In the genomic region with DNA sequence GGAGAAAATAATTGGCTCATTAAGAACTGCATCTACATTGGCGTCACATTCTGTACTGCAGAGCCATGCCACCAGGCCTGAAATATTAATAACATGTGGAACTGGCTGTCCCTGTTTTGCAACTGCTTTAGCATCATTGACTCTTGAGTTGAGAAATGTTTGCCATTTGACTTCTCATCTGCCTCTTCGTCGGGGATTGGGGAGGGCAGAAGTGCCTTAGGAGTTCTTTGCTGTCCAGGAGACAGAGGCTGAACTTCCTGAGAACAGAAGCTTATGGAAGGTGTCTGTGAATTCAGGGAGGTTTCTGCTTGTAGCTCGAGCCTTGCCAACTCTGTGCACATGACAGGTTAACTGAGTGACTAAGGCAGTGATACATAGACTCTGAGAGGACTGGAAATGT, we compare ENCODE assay signal across 13 cellular contexts.
DNase-seq lines count a peak whose midpoint lies in the region; ATAC-seq and TF ChIP-seq lines count a peak whose summit lies in the region.
"Had no signal": no experiment of that assay in that cellular context is flagged by ENCODE, and none has a peak within 500 bp of the region (broad histone marks: within the 10 kb centered on the region; RNA-seq: fewer than 3 reads in every experiment).

No MANE protein-coding gene starts in this region.

- ATAC-seq in heart left ventricle (peak; percentile 34 to 80 (median 76)), esophagus mucosa (peak; percentile 87)

- no peaks in the 10 kb centered on the region for H3K9me3 ChIP-seq in heart left ventricle
- no peaks in the 10 kb centered on the region for H3K9me3 ChIP-seq in right atrium auricular region
- H3K9me3 ChIP-seq: BLaER1, Caco-2 had no signal

- H3K4me3 ChIP-seq in heart left ventricle, result no peak overlapping the region
- H3K4me3 ChIP-seq in right atrium auricular region, result no peak overlapping the region
- no peak overlapping the region for H3K4me3 ChIP-seq in skin epidermis
- H3K4me3 ChIP-seq in brain microvascular endothelial cell (ENCODE audit: low read depth, low read length), result no peak overlapping the region
- H3K4me3 ChIP-seq: BLaER1 had no signal

- TF ChIP-seq CTCF in heart left ventricle (IDR thresholded peaks at IDR 0.05), result no peak
- no peak for TF ChIP-seq CTCF in right atrium auricular region (IDR thresholded peaks at IDR 0.05)
- TF ChIP-seq CTCF in brain microvascular endothelial cell (IDR thresholded peaks at IDR 0.05; ENCODE audit: low read depth, low read length, missing control alignments), result no peak

- in situ Hi-C loops in brain microvascular endothelial cell (cut with HindIII; ENCODE audit: low pct_ligation_motif_present, low sequenced_read_pairs), result no loop called here

- TF ChIP-seq POLR2A in heart left ventricle (IDR thresholded peaks at IDR 0.05), result no peak

- 53 to 70% (median 59%) methylated on average over 4 of the region's 4 CpGs for WGBS in heart left ventricle, 4 donors

- DNase-seq in heart left ventricle (peak in 1 of 5 donors; percentile 35), right atrium auricular region (ENCODE audit: low spot score) (no peak), NCI-H2227 treated with DMSO at 0.1 percent for 48 hours (lab: John Stamatoyannopoulos, UW) (no peak), brain microvascular endothelial cell (no peak)
- DNase-seq: Caco-2; CD8-positive, alpha-beta memory T cell; DND-41; GDM1; GOT3; H9 had no signal

- H3K27me3 ChIP-seq in heart left ventricle, result no peaks in the 10 kb centered on the region
- no peaks in the 10 kb centered on the region for H3K27me3 ChIP-seq in right atrium auricular region
- no peaks in the 10 kb centered on the region for H3K27me3 ChIP-seq in brain microvascular endothelial cell (replicated peaks)
- H3K27me3 ChIP-seq: BLaER1 had no signal

- intact Hi-C loops in heart left ventricle (cut with DNase I), result no loop called here

- peak overlapping the region in 1 of 12 donors; percentile 46 for H3K27ac ChIP-seq in heart left ventricle
- H3K27ac ChIP-seq in right atrium auricular region, result peak overlapping the region in 1 of 2 donors; percentile 35
- peak overlapping the region in 12 of 21 experiments; percentile 11 to 67 (median 40) for H3K27ac ChIP-seq in skin epidermis
- H3K27ac ChIP-seq in brain microvascular endothelial cell, result no peak overlapping the region
- H3K27ac ChIP-seq: BLaER1 had no signal

- no peaks in the 10 kb centered on the region for H3K36me3 ChIP-seq in heart left ventricle
- no peaks in the 10 kb centered on the region for H3K36me3 ChIP-seq in right atrium auricular region
- no peaks in the 10 kb centered on the region for H3K36me3 ChIP-seq in brain microvascular endothelial cell (replicated peaks)
- H3K36me3 ChIP-seq: BLaER1 had no signal

- H3K4me1 ChIP-seq in heart left ventricle, result no peaks in the 10 kb centered on the region
- H3K4me1 ChIP-seq in right atrium auricular region, result no peaks in the 10 kb centered on the region
- H3K4me1 ChIP-seq: Caco-2 had no signal
